ENCODE assay signal across 1 cellular context in genomic region chr5:75095951-75096350, GRCh38. TPM values are rescaled to one million over a fixed set of nuclear protein-coding genes. Genes with fewer than 3 reads are reported as not detected.
"Had no signal": no experiment of that assay in that cellular context is flagged by ENCODE, and none has a peak within 500 bp of the region (broad histone marks: within the 10 kb centered on the region; RNA-seq: fewer than 3 reads in every experiment).

No MANE protein-coding gene starts in this region.

RNA-seq across cellular contexts. Expression of gene GCNT4, which starts 43.6 kb away (rescaled TPM):
- total RNA-seq: activated B cell treated with CpG ODN at 0.5 μM for 24 hours had no signal
